ENCODE assay signal across 33 cellular contexts in genomic region chr12:3700861-3701260, GRCh38. TPM values are rescaled to one million over a fixed set of nuclear protein-coding genes. Genes with fewer than 3 reads are reported as not detected.
DNase-seq lines count a peak whose midpoint lies in the region; ATAC-seq, FAIRE-seq and TF ChIP-seq lines count a peak whose summit lies in the region.
"Had no signal": no experiment of that assay in that cellular context is flagged by ENCODE, and none has a peak within 500 bp of the region (broad histone marks: within the 10 kb centered on the region; RNA-seq: fewer than 3 reads in every experiment).

No MANE protein-coding gene starts in this region.

- FAIRE-seq in GM12892 (lab: Jason Lieb, UNC): no peak
- FAIRE-seq: A549, endothelial cell of umbilical vein, G401.6, keratinocyte, pancreas, TTC549 had no signal

- H3K36me3 ChIP-seq in body of pancreas (replicated peaks in 1 of 2; ENCODE audit: insufficient read depth in 1 of 2, low read depth in 2 of 2) (no peaks in the 10 kb centered on the region), suprapubic skin (no peaks in the 10 kb centered on the region)
- H3K36me3 ChIP-seq: BE2C, left ventricle myocardium inferior, neural progenitor cell, pancreas had no signal

- POLR2A ChIA-PET in AG04450 (lab: Yijun Ruan, JAX): no interaction called here

- H3K4me1 ChIP-seq in body of pancreas: no peaks in the 10 kb centered on the region
- H3K4me1 ChIP-seq in suprapubic skin: peaks cover 4% of the 10 kb centered on the region
- H3K4me1 ChIP-seq: A549, BE2C, foreskin keratinocyte had no signal

- intact Hi-C loops in body of pancreas (cut with DNase I): no loop called here

- TF ChIP-seq EP300 in suprapubic skin (IDR thresholded peaks at IDR 0.05): no peak

- TF ChIP-seq CTCF in AG04450 (IDR thresholded peaks at IDR 0.05; ENCODE audit: low read depth, low read length): no peak
- TF ChIP-seq CTCF in astrocyte of the cerebellum (IDR thresholded peaks at IDR 0.05; ENCODE audit: low read depth, low read length, missing control alignments): no peak
- TF ChIP-seq CTCF in fibroblast of villous mesenchyme (IDR thresholded peaks at IDR 0.05; ENCODE audit: insufficient read depth, low read depth, low read length): no peak
- no peak for TF ChIP-seq CTCF in body of pancreas (IDR thresholded peaks at IDR 0.05)
- no peak for TF ChIP-seq CTCF in suprapubic skin (IDR thresholded peaks at IDR 0.05)

- H3K27ac ChIP-seq in AG04450 (ENCODE audit: low read depth, low read length): no peak overlapping the region
- H3K27ac ChIP-seq in body of pancreas: no peak overlapping the region
- H3K27ac ChIP-seq in suprapubic skin: no peak overlapping the region
- H3K27ac ChIP-seq: A549, foreskin keratinocyte, heart left ventricle, left ventricle myocardium inferior, neural progenitor cell, pancreas, SK-N-MC, skin epidermis, testis had no signal

- WGBS in body of pancreas, 2 donors: 93 to 96% methylated on average over 1 of the region's 1 CpG
- 92% methylated on average over 1 of the region's 1 CpG for WGBS in suprapubic skin

- CTCF ChIA-PET in AG04450 (lab: Charles Lee): interaction anchor here (1.8 kb wide), 1 partner anchor 401 kb away, joined by 5 read pairs; no protein-coding TSS in a partner anchor

- in situ Hi-C loops in astrocyte of the cerebellum (cut with HindIII; ENCODE audit: low sequenced_read_pairs): no loop called here

- no peak for ATAC-seq in body of pancreas
- ATAC-seq: A549; activated naive CD8-positive, alpha-beta T cell treated with anti-CD3 and anti-CD28 coated beads, Interleukin-2, amount 50 U/mL, for 24 hours; foreskin keratinocyte; heart left ventricle; pancreas; stimulated activated naive B cell treated with anti-CD40 and anti-IgM and Interleukin-4, amounts not matched to agents 10 μg/mL and 1 μg/mL and 100 μg/mL, for 72 hours had no signal

- no peaks in the 10 kb centered on the region for H3K27me3 ChIP-seq in AG04450 (ENCODE audit: control insufficient read depth, insufficient read depth, low read length)
- no peaks in the 10 kb centered on the region for H3K27me3 ChIP-seq in body of pancreas
- no peaks in the 10 kb centered on the region for H3K27me3 ChIP-seq in suprapubic skin
- H3K27me3 ChIP-seq: BE2C, foreskin keratinocyte, heart left ventricle, MG63, neural progenitor cell, pancreas, testis had no signal

- DNase-seq in AG04450 (ENCODE audit: low read depth, low spot score) (peak; percentile 11), HCEC 1CT (peak; percentile 64), astrocyte of the cerebellum (ENCODE audit: low read depth) (peak; percentile 16), fibroblast of villous mesenchyme (ENCODE audit: low read depth) (peak; percentile 64), body of pancreas (no peak), suprapubic skin (ENCODE audit: low spot score in 2 of 2) (no peak), NCI-H2029 treated with DMSO at 0.1 percent for 48 hours (lab: John Stamatoyannopoulos, UW) (no peak), GM12892 (ENCODE audit: insufficient read length) (no peak)
- DNase-seq: activated gamma-delta T cell treated with Interleukin-2 at 50 U/mL for 16 hours; activated naive CD8-positive, alpha-beta T cell treated with anti-CD3 and anti-CD28 coated beads, Interleukin-2, amount 50 U/mL, for 24 hours; activated T-cell treated with anti-CD3 and anti-CD28 coated beads, Interleukin-2, amount 50 U/mL, for 24 hours; BE2C; CD8-positive, alpha-beta memory T cell; foreskin keratinocyte; GOT3; heart left ventricle; KG1; left ventricle myocardium inferior; mesendoderm; MG63; NCI-H2029; NCI-H524 treated with DMSO at 0.1 percent for 48 hours; pancreas; stimulated activated naive B cell treated with anti-CD40 and anti-IgM and Interleukin-4, amounts not matched to agents 10 μg/mL and 1 μg/mL and 100 μg/mL, for 72 hours; testis had no signal

- no peak for TF ChIP-seq POLR2A in body of pancreas (IDR thresholded peaks at IDR 0.05)
- no peak for TF ChIP-seq POLR2A in suprapubic skin (IDR thresholded peaks at IDR 0.05)
- TF ChIP-seq POLR2A in GM12892 (IDR thresholded peaks at IDR 0.05; ENCODE audit: low read depth, low read length): no peak

- H3K9me3 ChIP-seq in AG04450 (ENCODE audit: control insufficient read depth, insufficient read depth, low read length) (no peaks in the 10 kb centered on the region), body of pancreas (no peaks in the 10 kb centered on the region), suprapubic skin (no peaks in the 10 kb centered on the region)
- H3K9me3 ChIP-seq: A549, BE2C, pancreas, testis had no signal

- H3K4me3 ChIP-seq in AG04450 (ENCODE audit: low read depth, low read length) (no peak overlapping the region), astrocyte of the cerebellum (ENCODE audit: low read depth, low read length) (no peak overlapping the region), fibroblast of villous mesenchyme (ENCODE audit: low read depth, low read length) (no peak overlapping the region), body of pancreas (no peak overlapping the region), suprapubic skin (no peak overlapping the region)
- H3K4me3 ChIP-seq: A549, heart left ventricle, left ventricle myocardium inferior, MG63, neural progenitor cell, pancreas, SK-N-MC, skin epidermis, testis had no signal

RNA-seq across cellular contexts. Expression of gene CRACR2A, which starts 52.0 kb away (rescaled TPM):
- 1.1 TPM in 2 replicates for polyA plus RNA-seq in AG04450 (2011; rRNA removed)
- polyA minus RNA-seq in AG04450 (2011; rRNA and poly(A)+ RNA removed): 0.74 and 0.83 TPM in 2 replicates
- total RNA-seq in fibroblast of villous mesenchyme (9.5 and 15.5 TPM in 2 replicates), body of pancreas (10 to 100 TPM in 1 of 2 donors, 1 to 10 TPM in 1; 7.0 to 13.8 TPM), suprapubic skin (10 to 100 TPM in 2 of 4 donors, 1 to 10 TPM in 2; 4.8 to 18.2 (median 10.6) TPM)
- polyA plus RNA-seq in GM12892 (2012; ENCODE audit: missing spikeins): 8.8 TPM

Comparison
In these comparisons a context has a peak if more than half of its experiments do, and no peak if none do; other contexts are left out.
1. DNase-seq: peak in AG04450 (single experiment), HCEC 1CT (single experiment), astrocyte of the cerebellum (single experiment) and fibroblast of villous mesenchyme (single experiment); none in body of pancreas (0 of 4), suprapubic skin (0 of 2), NCI-H2029 treated with DMSO at 0.1 percent for 48 hours (single experiment) and GM12892 (single experiment).